In genomic region chr4:185771696-185772390, GRCh38 we compare ENCODE assay signal across 1 cellular context.
TF ChIP-seq lines count a peak whose summit lies in the region.

No MANE protein-coding gene starts in this region.

TF ChIP-seq in H1, 55 proteins besides CTCF, POLR2A, EP300 and RAD21:
- TF ChIP-seq POU5F1 (IDR thresholded peaks at IDR 0.05; ENCODE audit: low read depth, low read length) (no peak), NANOG (IDR thresholded peaks at IDR 0.05; ENCODE audit: insufficient read depth, low read depth, low read length, poor library complexity, severe bottlenecking) (no peak), CBX8 (IDR thresholded peaks at IDR 0.05; ENCODE audit: borderline replicate concordance, low read depth, low read length) (no peak), FOSL1 (IDR thresholded peaks at IDR 0.05; ENCODE audit: insufficient read depth, low read depth, low read length) (no peak), CTBP2 (IDR thresholded peaks at IDR 0.05; ENCODE audit: borderline replicate concordance, insufficient read depth, insufficient read length, low read length) (no peak), GTF2F1 (IDR thresholded peaks at IDR 0.05; ENCODE audit: borderline replicate concordance, low read depth, low read length) (no peak), GABPA (IDR thresholded peaks at IDR 0.05; ENCODE audit: borderline replicate concordance, insufficient read depth, low read length) (no peak), BCL11A (IDR thresholded peaks at IDR 0.05; ENCODE audit: low read depth in 2 of 2, low read length in 2 of 2) (no peak), EZH2 (IDR thresholded peaks at IDR 0.05; ENCODE audit: low read depth, low read length, severe bottlenecking) (no peak), CREB1 (IDR thresholded peaks at IDR 0.05) (no peak), SAP30 (IDR thresholded peaks at IDR 0.05; ENCODE audit: insufficient read depth, insufficient replicate concordance, low read length) (no peak), KDM5A (IDR thresholded peaks at IDR 0.05; ENCODE audit: low read length) (no peak), JUN (IDR thresholded peaks at IDR 0.05; ENCODE audit: low read depth, low read length) (no peak), NRF1 (IDR thresholded peaks at IDR 0.05; ENCODE audit: low read depth, low read length) (no peak), CHD2 (IDR thresholded peaks at IDR 0.05; ENCODE audit: low read length) (no peak), E2F6 (IDR thresholded peaks at IDR 0.05) (no peak), ZNF274 (IDR thresholded peaks at IDR 0.05; ENCODE audit: borderline replicate concordance, extremely low read depth, low read length) (no peak)
- TF ChIP-seq, protein P1, sequence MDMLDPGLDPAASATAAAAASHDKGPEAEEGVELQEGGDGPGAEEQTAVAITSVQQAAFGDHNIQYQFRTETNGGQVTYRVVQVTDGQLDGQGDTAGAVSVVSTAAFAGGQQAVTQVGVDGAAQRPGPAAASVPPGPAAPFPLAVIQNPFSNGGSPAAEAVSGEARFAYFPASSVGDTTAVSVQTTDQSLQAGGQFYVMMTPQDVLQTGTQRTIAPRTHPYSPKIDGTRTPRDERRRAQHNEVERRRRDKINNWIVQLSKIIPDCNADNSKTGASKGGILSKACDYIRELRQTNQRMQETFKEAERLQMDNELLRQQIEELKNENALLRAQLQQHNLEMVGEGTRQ (IDR thresholded peaks at IDR 0.05; ENCODE audit: low read length) = no peak
